ENCODE assay signal across 10 cellular contexts in the genomic region with DNA sequence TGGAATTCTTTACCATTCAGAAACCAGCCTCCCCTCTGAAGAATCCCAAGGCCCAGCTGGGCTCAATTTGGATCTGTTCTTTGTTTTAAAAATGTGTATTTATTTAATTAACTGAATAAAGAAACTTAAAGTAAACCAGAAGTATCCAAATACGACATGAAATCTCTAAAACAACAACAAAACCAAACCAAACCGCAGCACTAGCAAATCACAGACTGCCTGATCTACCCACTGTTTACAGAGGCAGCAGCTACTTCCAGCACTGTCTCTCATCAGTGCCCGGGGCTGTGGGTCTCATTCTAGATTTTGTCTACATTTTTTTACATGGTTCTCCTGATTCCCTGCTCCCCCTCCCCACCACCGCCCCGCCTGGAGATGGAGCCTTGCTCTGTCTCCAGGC.
A peak's percentile ranks its signal among the peaks of the same experiment; 100 is the strongest.
DNase-seq lines count a peak whose midpoint lies in the region; ATAC-seq and TF ChIP-seq lines count a peak whose summit lies in the region.
"Had no signal": no experiment of that assay in that cellular context is flagged by ENCODE, and none has a peak within 500 bp of the region (broad histone marks: within the 10 kb centered on the region; RNA-seq: fewer than 3 reads in every experiment).

No MANE protein-coding gene starts in this region.

- peaks cover 3% of the 10 kb centered on the region for H3K36me3 ChIP-seq in muscle layer of colon (ENCODE audit: insufficient read depth, low read length)

- H3K4me3 ChIP-seq in HFF-Myc (replicated peaks; ENCODE audit: low read depth, low read length) (peak overlapping the region; percentile 66), coronary artery (peak overlapping the region; percentile 84), muscle layer of colon (ENCODE audit: low read depth in 1 of 2, low read length in 2 of 2) (peak overlapping the region; percentile 34 to 100)

- ATAC-seq in GM18517 (IDR thresholded peaks at IDR 0.05; ENCODE audit: unreplicated experiment) = no peak

- H3K9ac ChIP-seq in muscle layer of colon (ENCODE audit: low read length) = peak overlapping the region; percentile 80

- no peak for TF ChIP-seq CTCF in 22Rv1 (IDR thresholded peaks at IDR 0.05)
- no peak for TF ChIP-seq CTCF in HFF-Myc (IDR thresholded peaks at IDR 0.05; ENCODE audit: low read depth, low read length, missing control alignments)
- TF ChIP-seq CTCF in coronary artery (IDR thresholded peaks at IDR 0.05) = no peak

- H3K27ac ChIP-seq in 22Rv1 (peak overlapping the region; percentile 64; the same call in 1 of the 2 replicates), coronary artery (peak overlapping the region; percentile 25 to 87), muscle layer of colon (ENCODE audit: low read depth, low read length) (peak overlapping the region; percentile 73)

- no peaks in the 10 kb centered on the region for H3K27me3 ChIP-seq in muscle layer of colon (ENCODE audit: control insufficient read depth in 1 of 2, insufficient read depth in 2 of 2, low read length in 2 of 2)

- no peaks in the 10 kb centered on the region for H3K9me3 ChIP-seq in muscle layer of colon (ENCODE audit: low read length)

- H3K4me1 ChIP-seq in muscle layer of colon (ENCODE audit: insufficient read depth, low read length) = peaks cover 42% of the 10 kb centered on the region

- DNase-seq in HFF-Myc (ENCODE audit: extremely low read depth, low read depth) (no peak), coronary artery (ENCODE audit: low spot score) (no peak), NCI-H2107 (lab: John Stamatoyannopoulos, UW) (no peak), retina (no peak), CD1c-positive myeloid dendritic cell (ENCODE audit: extremely low spot score) (no peak)
- DNase-seq: activated CD4-positive, alpha-beta T cell treated with anti-CD3 and anti-CD28 coated beads for 1 hour; MM.1S had no signal
